In genomic region chr12:92930421-92930820, GRCh38 we compare ENCODE assay signal across 10 cellular contexts. TPM values are rescaled to one million over a fixed set of nuclear protein-coding genes. Genes with fewer than 3 reads are reported as not detected.
DNase-seq lines count a peak whose midpoint lies in the region; FAIRE-seq and TF ChIP-seq lines count a peak whose summit lies in the region.
"Had no signal": no experiment of that assay in that cellular context is flagged by ENCODE, and none has a peak within 500 bp of the region (broad histone marks: within the 10 kb centered on the region; RNA-seq: fewer than 3 reads in every experiment).

No MANE protein-coding gene starts in this region.

- H3K36me3 ChIP-seq in HUES6 (ENCODE audit: control insufficient read depth, insufficient read depth, low read length) (no peaks in the 10 kb centered on the region), breast epithelium (no peaks in the 10 kb centered on the region), muscle layer of duodenum (ENCODE audit: control insufficient read depth in 1 of 2, insufficient read depth in 2 of 2, low read length in 2 of 2) (peaks cover 0 to 12% of the 10 kb centered on the region in 2 donors)

- TF ChIP-seq POLR2A in breast epithelium (IDR thresholded peaks at IDR 0.05) = no peak

- H3K4me1 ChIP-seq in HUES6 (ENCODE audit: control insufficient read depth, insufficient read depth, low read length) (peaks cover 48% of the 10 kb centered on the region), breast epithelium (peaks cover 4 to 5% of the 10 kb centered on the region in 2 donors), muscle layer of duodenum (ENCODE audit: control insufficient read depth in 1 of 2, insufficient read depth in 2 of 2, low read length in 2 of 2) (peaks cover 0 to 22% of the 10 kb centered on the region in 2 donors)

- H3K27ac ChIP-seq in 22Rv1 (peak overlapping the region; percentile 87), HUES6 (ENCODE audit: low read depth, low read length) (no peak overlapping the region), breast epithelium (peak overlapping the region in 1 of 2 donors; percentile 98), muscle layer of duodenum (ENCODE audit: low read length) (no peak overlapping the region)

- intact Hi-C loops in breast epithelium (cut with DNase I; ENCODE audit: low total_unique reads) = no loop called here

- H3K4me3 ChIP-seq in HUES6 (ENCODE audit: low read depth, low read length) (peak overlapping the region; percentile 60), breast epithelium (peak overlapping the region in 2 of 3 donors; percentile 89), muscle layer of duodenum (ENCODE audit: low read depth in 1 of 2, low read length in 2 of 2) (peak overlapping the region; percentile 59 to 88)

- H3K27me3 ChIP-seq in HUES6 (ENCODE audit: control insufficient read depth, insufficient read depth, low read length) (no peaks in the 10 kb centered on the region), breast epithelium (no peaks in the 10 kb centered on the region), muscle layer of duodenum (ENCODE audit: low read depth, low read length) (no peaks in the 10 kb centered on the region)

- no peak overlapping the region for H3K9ac ChIP-seq in HUES6 (ENCODE audit: low read length)

- DNase-seq in breast epithelium (ENCODE audit: low spot score in 2 of 2) = no peak
- DNase-seq in mucosa of gallbladder (ENCODE audit: low spot score) = no peak
- no peak for DNase-seq in HuH-7 (ENCODE audit: low spot score)
- no peak for DNase-seq in Ammon's horn (ENCODE audit: low spot score)
- no peak for DNase-seq in HTR-8/SVneo (ENCODE audit: insufficient read length, low spot score)
- DNase-seq: EL, kidney glomerular epithelial cell had no signal

- H3K9me3 ChIP-seq in HUES6 (ENCODE audit: control insufficient read depth, insufficient read depth, low read depth, low read length) (no peaks in the 10 kb centered on the region), breast epithelium (no peaks in the 10 kb centered on the region), muscle layer of duodenum (ENCODE audit: control insufficient read depth in 1 of 2, low read length in 2 of 2) (no peaks in the 10 kb centered on the region)

- TF ChIP-seq CTCF in 22Rv1 (IDR thresholded peaks at IDR 0.05) = no peak
- TF ChIP-seq CTCF in breast epithelium (IDR thresholded peaks at IDR 0.05) = no peak

- FAIRE-seq in HTR-8/SVneo (lab: Jason Lieb, UNC) = no peak

RNA-seq across cellular contexts. Expression of gene EEA1, which starts 1.3 kb away (rescaled TPM):
- 10 to 100 TPM; 23.4 to 52.8 (median 27.2) TPM for total RNA-seq in breast epithelium
- 30.0 TPM for total RNA-seq in mucosa of gallbladder
